16 cellular contexts compared by ENCODE assay signal in the genomic region with DNA sequence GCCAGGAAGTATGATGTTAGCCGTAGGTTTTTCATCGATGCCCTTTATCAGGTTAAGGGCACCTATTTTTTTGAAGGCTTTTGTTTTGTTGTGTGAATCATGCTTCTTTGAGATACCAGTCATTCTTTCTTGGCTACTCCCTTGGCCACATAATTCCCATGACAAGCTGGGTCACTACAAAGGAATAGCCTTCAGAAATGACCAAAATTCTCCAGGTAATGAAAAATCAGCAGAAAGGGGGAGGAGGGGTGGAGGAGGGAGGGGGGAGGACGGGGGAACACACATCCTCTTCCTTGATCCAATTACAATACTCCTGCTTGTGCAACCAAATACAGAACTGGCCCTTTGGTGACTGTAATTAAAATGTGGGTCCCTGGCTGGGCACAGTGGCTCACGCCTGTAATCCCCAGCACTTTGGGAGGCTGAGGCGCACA. TPM values are rescaled to one million over a fixed set of nuclear protein-coding genes. Genes with fewer than 3 reads are reported as not detected.
A peak's percentile ranks its signal among the peaks of the same experiment; 100 is the strongest.
DNase-seq lines count a peak whose midpoint lies in the region; ATAC-seq and FAIRE-seq lines count a peak whose summit lies in the region.
"Had no signal": no experiment of that assay in that cellular context is flagged by ENCODE, and none has a peak within 500 bp of the region (broad histone marks: within the 10 kb centered on the region; RNA-seq: fewer than 3 reads in every experiment).

No MANE protein-coding gene starts in this region.

- no peak for ATAC-seq in left lobe of liver

- peak overlapping the region; percentile 68 for H3K27ac ChIP-seq in epithelial cell of prostate
- H3K27ac ChIP-seq: thoracic aorta had no signal

- DNase-seq in NOMO-1 treated with DMSO at 0.1 percent for 48 hours (lab: John Stamatoyannopoulos, UW; ENCODE audit: unreplicated experiment) (peak; percentile 13), NOMO-1 treated with dmso at 0.1 percent for 144 hours (lab: John Stamatoyannopoulos, UW; ENCODE audit: unreplicated experiment) (no peak), RCC 7860 (ENCODE audit: low spot score) (peak; percentile 98), epithelial cell of prostate (ENCODE audit: low read depth, low spot score) (peak; percentile 27), urothelium cell line (ENCODE audit: low spot score) (peak; percentile 79), left lobe of liver (ENCODE audit: low spot score) (no peak), NCI-H1694 (lab: John Stamatoyannopoulos, UW) (no peak), SIG-M5 treated with dmso at 0.1 percent for 504 hours (lab: John Stamatoyannopoulos, UW; ENCODE audit: unreplicated experiment) (no peak)
- DNase-seq: activated CD4-positive, alpha-beta memory T cell treated with anti-CD3 and anti-CD28 coated beads, Interleukin-2, amount 10 ng/mL, durations not matched to agents 7 days and 5 days; CD4-positive, alpha-beta memory T cell; GDM1; occipital lobe; stimulated activated CD4-positive, alpha-beta T cell treated with anti-CD3 and anti-CD28 coated beads, Interleukin-4, amount 100 ng/mL, for 24 hours had no signal

- FAIRE-seq in RCC 7860 (lab: Jason Lieb, UNC) = peak; percentile 94
- no peak for FAIRE-seq in urothelium cell line (lab: Jason Lieb, UNC)
- FAIRE-seq: A204.1, GM12892 had no signal

RNA-seq across cellular contexts. Expression of gene TGM2, which starts 21.7 kb away (rescaled TPM):
- 193 TPM for total RNA-seq in left lobe of liver

Comparison
In these comparisons a context has a peak if more than half of its experiments do, and no peak if none do; other contexts are left out.
1. DNase-seq: peak in NOMO-1 treated with DMSO at 0.1 percent for 48 hours (single experiment), RCC 7860 (single experiment), epithelial cell of prostate (single experiment) and urothelium cell line (single experiment); none in NOMO-1 treated with dmso at 0.1 percent for 144 hours (single experiment), left lobe of liver (single experiment), NCI-H1694 (single experiment) and SIG-M5 treated with dmso at 0.1 percent for 504 hours (single experiment).